2 cellular contexts compared by ENCODE assay signal in the genomic region with DNA sequence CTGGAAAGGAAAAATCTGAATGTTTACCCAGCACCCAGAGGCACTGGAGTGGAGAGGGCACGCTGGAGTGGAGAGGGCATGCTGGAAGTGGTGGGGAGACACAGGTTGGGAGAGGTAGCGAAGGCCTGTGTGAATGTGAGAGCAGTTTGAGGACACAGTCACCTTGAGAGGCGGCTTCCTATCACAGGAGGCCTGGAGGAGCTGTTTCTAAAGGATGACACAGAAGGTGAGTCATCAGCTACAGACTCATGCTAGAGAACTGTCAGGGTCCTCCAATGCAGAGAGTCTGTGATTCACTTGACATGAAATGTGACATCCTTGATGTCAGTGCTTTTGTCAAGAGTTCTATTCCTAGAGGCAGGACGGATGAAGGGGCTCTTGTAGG.
TF ChIP-seq lines count a peak whose summit lies in the region.

No MANE protein-coding gene starts in this region.

TF ChIP-seq in IMR-90, 13 proteins besides CTCF, POLR2A, EP300 and RAD21:
- TF ChIP-seq BHLHE40 (IDR thresholded peaks at IDR 0.05; ENCODE audit: low read depth, low read length) (peak; percentile 69; the same call in 1 of the 2 replicates), SMC3 (IDR thresholded peaks at IDR 0.05; ENCODE audit: low read depth, low read length) (no peak), CEBPB (IDR thresholded peaks at IDR 0.05; ENCODE audit: low read depth, low read length) (no peak), MXI1 (IDR thresholded peaks at IDR 0.05; ENCODE audit: borderline replicate concordance, low read depth, low read length) (peak; percentile 63; the same call in 1 of the 2 replicates), FOS (IDR thresholded peaks at IDR 0.05; ENCODE audit: low read depth, low read length) (peak; percentile 99), MAZ (IDR thresholded peaks at IDR 0.05; ENCODE audit: borderline replicate concordance, low read depth, low read length) (no peak), NFE2L2 (IDR thresholded peaks at IDR 0.05; ENCODE audit: low read depth, low read length) (no peak), RCOR1 (IDR thresholded peaks at IDR 0.05; ENCODE audit: insufficient replicate concordance, low read length) (no peak), RFX5 (IDR thresholded peaks at IDR 0.05; ENCODE audit: low read depth, low read length) (no peak)
- TF ChIP-seq, protein P1, sequence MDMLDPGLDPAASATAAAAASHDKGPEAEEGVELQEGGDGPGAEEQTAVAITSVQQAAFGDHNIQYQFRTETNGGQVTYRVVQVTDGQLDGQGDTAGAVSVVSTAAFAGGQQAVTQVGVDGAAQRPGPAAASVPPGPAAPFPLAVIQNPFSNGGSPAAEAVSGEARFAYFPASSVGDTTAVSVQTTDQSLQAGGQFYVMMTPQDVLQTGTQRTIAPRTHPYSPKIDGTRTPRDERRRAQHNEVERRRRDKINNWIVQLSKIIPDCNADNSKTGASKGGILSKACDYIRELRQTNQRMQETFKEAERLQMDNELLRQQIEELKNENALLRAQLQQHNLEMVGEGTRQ (IDR thresholded peaks at IDR 0.05; ENCODE audit: low read depth, low read length), result no peak
- TF ChIP-seq, protein P2, sequence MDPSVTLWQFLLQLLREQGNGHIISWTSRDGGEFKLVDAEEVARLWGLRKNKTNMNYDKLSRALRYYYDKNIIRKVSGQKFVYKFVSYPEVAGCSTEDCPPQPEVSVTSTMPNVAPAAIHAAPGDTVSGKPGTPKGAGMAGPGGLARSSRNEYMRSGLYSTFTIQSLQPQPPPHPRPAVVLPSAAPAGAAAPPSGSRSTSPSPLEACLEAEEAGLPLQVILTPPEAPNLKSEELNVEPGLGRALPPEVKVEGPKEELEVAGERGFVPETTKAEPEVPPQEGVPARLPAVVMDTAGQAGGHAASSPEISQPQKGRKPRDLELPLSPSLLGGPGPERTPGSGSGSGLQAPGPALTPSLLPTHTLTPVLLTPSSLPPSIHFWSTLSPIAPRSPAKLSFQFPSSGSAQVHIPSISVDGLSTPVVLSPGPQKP (IDR thresholded peaks at IDR 0.05; ENCODE audit: borderline replicate concordance, low read depth, low read length), result no peak
TF ChIP-seq in IMR-90: peak in this region for 3.

TF ChIP-seq in HepG2, 621 proteins besides CTCF, POLR2A, EP300 and RAD21:
- TF ChIP-seq ZFP1 (CRISPR knock-in tag; IDR thresholded peaks at IDR 0.05) (no peak), KLF12 (CRISPR knock-in tag; IDR thresholded peaks at IDR 0.05; ENCODE audit: borderline replicate concordance) (no peak), ZNF747 (CRISPR knock-in tag; IDR thresholded peaks at IDR 0.05; ENCODE audit: borderline replicate concordance) (no peak), CREB1 (IDR thresholded peaks at IDR 0.05) (peak; percentile 61), CREB1 (CRISPR knock-in tag; IDR thresholded peaks at IDR 0.05) (no peak), ZNF75D (CRISPR knock-in tag; IDR thresholded peaks at IDR 0.05; ENCODE audit: borderline replicate concordance) (no peak), FOSL2 (CRISPR knock-in tag; IDR thresholded peaks at IDR 0.05) (peak; percentile 71), ZNF773 (CRISPR knock-in tag; IDR thresholded peaks at IDR 0.05; ENCODE audit: borderline replicate concordance) (no peak)
- TF ChIP-seq, protein P3, sequence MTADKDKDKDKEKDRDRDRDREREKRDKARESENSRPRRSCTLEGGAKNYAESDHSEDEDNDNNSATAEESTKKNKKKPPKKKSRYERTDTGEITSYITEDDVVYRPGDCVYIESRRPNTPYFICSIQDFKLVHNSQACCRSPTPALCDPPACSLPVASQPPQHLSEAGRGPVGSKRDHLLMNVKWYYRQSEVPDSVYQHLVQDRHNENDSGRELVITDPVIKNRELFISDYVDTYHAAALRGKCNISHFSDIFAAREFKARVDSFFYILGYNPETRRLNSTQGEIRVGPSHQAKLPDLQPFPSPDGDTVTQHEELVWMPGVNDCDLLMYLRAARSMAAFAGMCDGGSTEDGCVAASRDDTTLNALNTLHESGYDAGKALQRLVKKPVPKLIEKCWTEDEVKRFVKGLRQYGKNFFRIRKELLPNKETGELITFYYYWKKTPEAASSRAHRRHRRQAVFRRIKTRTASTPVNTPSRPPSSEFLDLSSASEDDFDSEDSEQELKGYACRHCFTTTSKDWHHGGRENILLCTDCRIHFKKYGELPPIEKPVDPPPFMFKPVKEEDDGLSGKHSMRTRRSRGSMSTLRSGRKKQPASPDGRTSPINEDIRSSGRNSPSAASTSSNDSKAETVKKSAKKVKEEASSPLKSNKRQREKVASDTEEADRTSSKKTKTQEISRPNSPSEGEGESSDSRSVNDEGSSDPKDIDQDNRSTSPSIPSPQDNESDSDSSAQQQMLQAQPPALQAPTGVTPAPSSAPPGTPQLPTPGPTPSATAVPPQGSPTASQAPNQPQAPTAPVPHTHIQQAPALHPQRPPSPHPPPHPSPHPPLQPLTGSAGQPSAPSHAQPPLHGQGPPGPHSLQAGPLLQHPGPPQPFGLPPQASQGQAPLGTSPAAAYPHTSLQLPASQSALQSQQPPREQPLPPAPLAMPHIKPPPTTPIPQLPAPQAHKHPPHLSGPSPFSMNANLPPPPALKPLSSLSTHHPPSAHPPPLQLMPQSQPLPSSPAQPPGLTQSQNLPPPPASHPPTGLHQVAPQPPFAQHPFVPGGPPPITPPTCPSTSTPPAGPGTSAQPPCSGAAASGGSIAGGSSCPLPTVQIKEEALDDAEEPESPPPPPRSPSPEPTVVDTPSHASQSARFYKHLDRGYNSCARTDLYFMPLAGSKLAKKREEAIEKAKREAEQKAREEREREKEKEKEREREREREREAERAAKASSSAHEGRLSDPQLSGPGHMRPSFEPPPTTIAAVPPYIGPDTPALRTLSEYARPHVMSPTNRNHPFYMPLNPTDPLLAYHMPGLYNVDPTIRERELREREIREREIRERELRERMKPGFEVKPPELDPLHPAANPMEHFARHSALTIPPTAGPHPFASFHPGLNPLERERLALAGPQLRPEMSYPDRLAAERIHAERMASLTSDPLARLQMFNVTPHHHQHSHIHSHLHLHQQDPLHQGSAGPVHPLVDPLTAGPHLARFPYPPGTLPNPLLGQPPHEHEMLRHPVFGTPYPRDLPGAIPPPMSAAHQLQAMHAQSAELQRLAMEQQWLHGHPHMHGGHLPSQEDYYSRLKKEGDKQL (CRISPR knock-in tag; IDR thresholded peaks at IDR 0.05; ENCODE audit: low read depth), result no peak
- TF ChIP-seq, protein P4, sequence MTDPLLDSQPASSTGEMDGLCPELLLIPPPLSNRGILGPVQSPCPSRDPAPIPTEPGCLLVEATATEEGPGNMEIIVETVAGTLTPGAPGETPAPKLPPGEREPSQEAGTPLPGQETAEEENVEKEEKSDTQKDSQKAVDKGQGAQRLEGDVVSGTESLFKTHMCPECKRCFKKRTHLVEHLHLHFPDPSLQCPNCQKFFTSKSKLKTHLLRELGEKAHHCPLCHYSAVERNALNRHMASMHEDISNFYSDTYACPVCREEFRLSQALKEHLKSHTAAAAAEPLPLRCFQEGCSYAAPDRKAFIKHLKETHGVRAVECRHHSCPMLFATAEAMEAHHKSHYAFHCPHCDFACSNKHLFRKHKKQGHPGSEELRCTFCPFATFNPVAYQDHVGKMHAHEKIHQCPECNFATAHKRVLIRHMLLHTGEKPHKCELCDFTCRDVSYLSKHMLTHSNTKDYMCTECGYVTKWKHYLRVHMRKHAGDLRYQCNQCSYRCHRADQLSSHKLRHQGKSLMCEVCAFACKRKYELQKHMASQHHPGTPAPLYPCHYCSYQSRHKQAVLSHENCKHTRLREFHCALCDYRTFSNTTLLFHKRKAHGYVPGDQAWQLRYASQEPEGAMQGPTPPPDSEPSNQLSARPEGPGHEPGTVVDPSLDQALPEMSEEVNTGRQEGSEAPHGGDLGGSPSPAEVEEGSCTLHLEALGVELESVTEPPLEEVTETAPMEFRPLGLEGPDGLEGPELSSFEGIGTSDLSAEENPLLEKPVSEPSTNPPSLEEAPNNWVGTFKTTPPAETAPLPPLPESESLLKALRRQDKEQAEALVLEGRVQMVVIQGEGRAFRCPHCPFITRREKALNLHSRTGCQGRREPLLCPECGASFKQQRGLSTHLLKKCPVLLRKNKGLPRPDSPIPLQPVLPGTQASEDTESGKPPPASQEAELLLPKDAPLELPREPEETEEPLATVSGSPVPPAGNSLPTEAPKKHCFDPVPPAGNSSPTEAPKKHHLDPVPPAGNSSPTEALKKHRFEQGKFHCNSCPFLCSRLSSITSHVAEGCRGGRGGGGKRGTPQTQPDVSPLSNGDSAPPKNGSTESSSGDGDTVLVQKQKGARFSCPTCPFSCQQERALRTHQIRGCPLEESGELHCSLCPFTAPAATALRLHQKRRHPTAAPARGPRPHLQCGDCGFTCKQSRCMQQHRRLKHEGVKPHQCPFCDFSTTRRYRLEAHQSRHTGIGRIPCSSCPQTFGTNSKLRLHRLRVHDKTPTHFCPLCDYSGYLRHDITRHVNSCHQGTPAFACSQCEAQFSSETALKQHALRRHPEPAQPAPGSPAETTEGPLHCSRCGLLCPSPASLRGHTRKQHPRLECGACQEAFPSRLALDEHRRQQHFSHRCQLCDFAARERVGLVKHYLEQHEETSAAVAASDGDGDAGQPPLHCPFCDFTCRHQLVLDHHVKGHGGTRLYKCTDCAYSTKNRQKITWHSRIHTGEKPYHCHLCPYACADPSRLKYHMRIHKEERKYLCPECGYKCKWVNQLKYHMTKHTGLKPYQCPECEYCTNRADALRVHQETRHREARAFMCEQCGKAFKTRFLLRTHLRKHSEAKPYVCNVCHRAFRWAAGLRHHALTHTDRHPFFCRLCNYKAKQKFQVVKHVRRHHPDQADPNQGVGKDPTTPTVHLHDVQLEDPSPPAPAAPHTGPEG (CRISPR knock-in tag; IDR thresholded peaks at IDR 0.05), result no peak
TF ChIP-seq in HepG2: peak in this region for 2.
